In the genomic region with DNA sequence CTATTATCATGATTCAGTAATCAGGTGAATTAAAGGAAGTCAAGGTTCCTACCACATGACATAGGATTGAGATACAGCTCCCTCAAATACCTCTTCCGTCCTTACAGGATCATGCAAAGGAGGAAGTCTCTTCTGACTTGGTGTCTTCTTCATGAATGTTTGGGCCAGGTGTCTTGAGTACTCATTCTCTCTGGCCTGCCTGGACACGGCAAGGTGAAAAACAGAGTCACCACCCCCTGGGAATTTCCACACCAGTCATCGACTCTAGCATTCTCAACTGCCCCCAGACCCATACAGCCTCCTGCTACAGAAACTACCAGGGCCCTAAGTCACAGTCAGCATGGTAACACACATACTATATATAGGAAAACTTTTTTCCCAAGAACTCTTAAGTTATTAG, we compare ENCODE assay signal across 23 cellular contexts.
"Had no signal": no experiment of that assay in that cellular context is flagged by ENCODE, and none has a peak within 500 bp of the region (broad histone marks: within the 10 kb centered on the region; RNA-seq: fewer than 3 reads in every experiment).

No MANE protein-coding gene starts in this region.

- H3K9me3 ChIP-seq: left lung, mucosa of descending colon, neutrophil, tibial nerve had no signal

- ATAC-seq: left lung, mucosa of descending colon, natural killer cell had no signal

- H3K27ac ChIP-seq: left lung had no signal

- H3K27ac Mint-ChIP-seq: activated CD4-positive, alpha-beta T cell treated with anti-CD3 and anti-CD28 coated beads, Interleukin-2, amount 10 ng/mL, durations not matched to agents 7 days and 5 days; activated naive CD4-positive, alpha-beta T cell treated with anti-CD3 and anti-CD28 coated beads for 36 hours; activated T-helper 2 cell treated with anti-CD3 and anti-CD28 coated beads, Interferon-gamma antibody, Interleukin-2, Interleukin-4, amounts not matched to agents 10 μg/mL and 5 μg/mL and 100 μg/mL, durations not matched to agents 14 hours and 24 hours and 36 hours; natural killer cell had no signal

- H3K27me3 ChIP-seq: left lung, neutrophil, tibial nerve had no signal

- H3K9me3 Mint-ChIP-seq: activated CD4-positive, alpha-beta T cell treated with anti-CD3 and anti-CD28 coated beads, Interleukin-2, amount 10 ng/mL, durations not matched to agents 7 days and 5 days; activated naive CD4-positive, alpha-beta T cell treated with anti-CD3 and anti-CD28 coated beads for 36 hours; activated T-helper 2 cell treated with anti-CD3 and anti-CD28 coated beads, Interferon-gamma antibody, Interleukin-2, Interleukin-4, amounts not matched to agents 10 μg/mL and 5 μg/mL and 100 μg/mL, durations not matched to agents 14 hours and 24 hours and 36 hours; natural killer cell had no signal

- H3K27me3 Mint-ChIP-seq: activated CD4-positive, alpha-beta T cell treated with anti-CD3 and anti-CD28 coated beads, Interleukin-2, amount 10 ng/mL, durations not matched to agents 7 days and 5 days had no signal

- FAIRE-seq: colon, endometrium, kidney, TTC549 had no signal

- H3K4me1 Mint-ChIP-seq: activated CD4-positive, alpha-beta T cell treated with anti-CD3 and anti-CD28 coated beads, Interleukin-2, amount 10 ng/mL, durations not matched to agents 7 days and 5 days had no signal

- H3K4me3 ChIP-seq: left lung, mucosa of descending colon, skin epidermis, tibial nerve had no signal

- H3K4me3 Mint-ChIP-seq: activated CD4-positive, alpha-beta T cell treated with anti-CD3 and anti-CD28 coated beads, Interleukin-2, amount 10 ng/mL, durations not matched to agents 7 days and 5 days; activated naive CD4-positive, alpha-beta T cell treated with anti-CD3 and anti-CD28 coated beads for 36 hours; natural killer cell had no signal

- DNase-seq: activated CD4-positive, alpha-beta T cell treated with anti-CD3 and anti-CD28 coated beads, Interleukin-2, amount 10 ng/mL, durations not matched to agents 7 days and 5 days; activated CD4-positive, CD25-positive, alpha-beta regulatory T cell; activated naive CD4-positive, alpha-beta T cell treated with anti-CD3 and anti-CD28 coated beads for 36 hours; caudate nucleus; foreskin fibroblast; glutamatergic neuron; hypothalamus; kidney; left lung; mucosa of descending colon; natural killer cell; posterior cingulate gyrus; stimulated activated CD4-positive, alpha-beta T cell treated with anti-CD3 and anti-CD28 coated beads, Interleukin-4, amount 100 ng/mL, for 4 hours; stimulated activated CD8-positive, alpha-beta memory T cell treated with anti-CD3 and anti-CD28 coated beads, Interleukin-4, amount 100 ng/mL, for 48 hours; stimulated activated naive CD4-positive, alpha-beta T cell treated with Interleukin-2 at 50 U/mL for 16 hours; substantia nigra had no signal
